In genomic region chr22:19122143-19122751, GRCh38 we compare ENCODE assay signal across 1 cellular context.
TF ChIP-seq lines count a peak whose summit lies in the region.

DGCR2 (minus strand) TSS chr22:19122412; CDS start chr22:19122206, 206 bp downstream.

TF ChIP-seq in K562, 482 proteins besides CTCF, POLR2A, EP300 and RAD21 (continued from another document and continues in another):
- TF ChIP-seq ZNF444 (CRISPR knock-in tag; IDR thresholded peaks at IDR 0.05), result no peak
- TF ChIP-seq PHB (CRISPR knock-in tag; IDR thresholded peaks at IDR 0.05), result 0 out of 2 replicates have a peak, but pooled peaks have one; percentile 20
- no peak for TF ChIP-seq NR2C1 (IDR thresholded peaks at IDR 0.05)
- no peak for TF ChIP-seq NR2C1 (tag; IDR thresholded peaks at IDR 0.05)
- no peak for TF ChIP-seq SMAD2 (IDR thresholded peaks at IDR 0.05; ENCODE audit: low read depth, low read length)
- no peak for TF ChIP-seq TOE1 (IDR thresholded peaks at IDR 0.05; ENCODE audit: borderline replicate concordance)
- no peak for TF ChIP-seq TOE1 (CRISPR knock-in tag; IDR thresholded peaks at IDR 0.05; ENCODE audit: borderline replicate concordance, low read depth)
- no peak for TF ChIP-seq SMARCA5 (IDR thresholded peaks at IDR 0.05)
- no peak for TF ChIP-seq SIRT6 (IDR thresholded peaks at IDR 0.05; ENCODE audit: low read depth, low read length)
- no peak for TF ChIP-seq POLR3A (IDR thresholded peaks at IDR 0.05; ENCODE audit: borderline replicate concordance, extremely low read depth, insufficient read depth, insufficient read length)
- no peak; the same call in 1 of the 2 replicates for TF ChIP-seq NFE2 (IDR thresholded peaks at IDR 0.05; ENCODE audit: low read depth)
- peak; percentile 57 for TF ChIP-seq SOX6 (IDR thresholded peaks at IDR 0.05)
- peak; percentile 84 for TF ChIP-seq HCFC1 (IDR thresholded peaks at IDR 0.05; ENCODE audit: low read depth, low read length)
- TF ChIP-seq TFE3 (CRISPR knock-in tag; IDR thresholded peaks at IDR 0.05), result no peak
- TF ChIP-seq, protein P1, sequence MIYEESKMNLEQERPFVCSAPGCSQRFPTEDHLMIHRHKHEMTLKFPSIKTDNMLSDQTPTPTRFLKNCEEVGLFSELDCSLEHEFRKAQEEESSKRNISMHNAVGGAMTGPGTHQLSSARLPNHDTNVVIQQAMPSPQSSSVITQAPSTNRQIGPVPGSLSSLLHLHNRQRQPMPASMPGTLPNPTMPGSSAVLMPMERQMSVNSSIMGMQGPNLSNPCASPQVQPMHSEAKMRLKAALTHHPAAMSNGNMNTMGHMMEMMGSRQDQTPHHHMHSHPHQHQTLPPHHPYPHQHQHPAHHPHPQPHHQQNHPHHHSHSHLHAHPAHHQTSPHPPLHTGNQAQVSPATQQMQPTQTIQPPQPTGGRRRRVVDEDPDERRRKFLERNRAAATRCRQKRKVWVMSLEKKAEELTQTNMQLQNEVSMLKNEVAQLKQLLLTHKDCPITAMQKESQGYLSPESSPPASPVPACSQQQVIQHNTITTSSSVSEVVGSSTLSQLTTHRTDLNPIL (CRISPR knock-in tag; IDR thresholded peaks at IDR 0.05), result no peak
- TF ChIP-seq THRA (IDR thresholded peaks at IDR 0.05), result no peak
- TF ChIP-seq HDGF (IDR thresholded peaks at IDR 0.05), result no peak
- TF ChIP-seq SIN3A (IDR thresholded peaks at IDR 0.05; ENCODE audit: borderline replicate concordance in 2 of 2, control insufficient read depth in 1 of 2, low read depth in 2 of 2, low read length in 2 of 2), result peak; percentile 93 to 97
- TF ChIP-seq PML (IDR thresholded peaks at IDR 0.05; ENCODE audit: low read length), result peak; percentile 84
- TF ChIP-seq, protein P2, sequence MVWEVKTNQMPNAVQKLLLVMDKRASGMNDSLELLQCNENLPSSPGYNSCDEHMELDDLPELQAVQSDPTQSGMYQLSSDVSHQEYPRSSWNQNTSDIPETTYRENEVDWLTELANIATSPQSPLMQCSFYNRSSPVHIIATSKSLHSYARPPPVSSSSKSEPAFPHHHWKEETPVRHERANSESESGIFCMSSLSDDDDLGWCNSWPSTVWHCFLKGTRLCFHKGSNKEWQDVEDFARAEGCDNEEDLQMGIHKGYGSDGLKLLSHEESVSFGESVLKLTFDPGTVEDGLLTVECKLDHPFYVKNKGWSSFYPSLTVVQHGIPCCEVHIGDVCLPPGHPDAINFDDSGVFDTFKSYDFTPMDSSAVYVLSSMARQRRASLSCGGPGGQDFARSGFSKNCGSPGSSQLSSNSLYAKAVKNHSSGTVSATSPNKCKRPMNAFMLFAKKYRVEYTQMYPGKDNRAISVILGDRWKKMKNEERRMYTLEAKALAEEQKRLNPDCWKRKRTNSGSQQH (CRISPR knock-in tag; IDR thresholded peaks at IDR 0.05), result no peak; the same call in 1 of the 2 replicates
- TF ChIP-seq ZBTB49 (CRISPR knock-in tag; IDR thresholded peaks at IDR 0.05; ENCODE audit: borderline replicate concordance), result no peak
- TF ChIP-seq TCFL5 (CRISPR knock-in tag; conservative IDR thresholded peaks at IDR 0.05), result no peak
- peak; percentile 85; the same call in 1 of the 2 replicates for TF ChIP-seq ZBTB7A (IDR thresholded peaks at IDR 0.05; ENCODE audit: borderline replicate concordance, control insufficient read depth, low read depth, low read length)
- TF ChIP-seq BRD9 (IDR thresholded peaks at IDR 0.05; ENCODE audit: low read depth, partially characterized antibody), result no peak
- TF ChIP-seq, protein P3, sequence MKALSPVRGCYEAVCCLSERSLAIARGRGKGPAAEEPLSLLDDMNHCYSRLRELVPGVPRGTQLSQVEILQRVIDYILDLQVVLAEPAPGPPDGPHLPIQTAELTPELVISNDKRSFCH (CRISPR knock-in tag; IDR thresholded peaks at IDR 0.05), result no peak
- TF ChIP-seq, protein P3 (tag; IDR thresholded peaks at IDR 0.05), result peak; percentile 91
- TF ChIP-seq CBX2 (IDR thresholded peaks at IDR 0.05; ENCODE audit: insufficient read depth, low read length, poor library complexity, severe bottlenecking), result no peak
- no peak for TF ChIP-seq POU5F1 (IDR thresholded peaks at IDR 0.05; ENCODE audit: borderline replicate concordance, low read depth, low read length, partially characterized antibody)
- no peak for TF ChIP-seq ETV1 (tag; conservative IDR thresholded peaks at IDR 0.05; ENCODE audit: low read depth)
- no peak for TF ChIP-seq SAFB2 (IDR thresholded peaks at IDR 0.05; ENCODE audit: borderline replicate concordance, low read depth, low read length, severe bottlenecking)
- 0 out of 2 replicates have a peak, but pooled peaks have one; percentile 66 for TF ChIP-seq PRMT5 (CRISPR knock-in tag; IDR thresholded peaks at IDR 0.05)
- TF ChIP-seq KLF6 (CRISPR knock-in tag; IDR thresholded peaks at IDR 0.05; ENCODE audit: borderline replicate concordance), result 0 out of 2 replicates have a peak, but pooled peaks have one; percentile 33
- no peak for TF ChIP-seq EZH2 (IDR thresholded peaks at IDR 0.05; ENCODE audit: borderline replicate concordance, low read depth, low read length)
- TF ChIP-seq, protein P4, sequence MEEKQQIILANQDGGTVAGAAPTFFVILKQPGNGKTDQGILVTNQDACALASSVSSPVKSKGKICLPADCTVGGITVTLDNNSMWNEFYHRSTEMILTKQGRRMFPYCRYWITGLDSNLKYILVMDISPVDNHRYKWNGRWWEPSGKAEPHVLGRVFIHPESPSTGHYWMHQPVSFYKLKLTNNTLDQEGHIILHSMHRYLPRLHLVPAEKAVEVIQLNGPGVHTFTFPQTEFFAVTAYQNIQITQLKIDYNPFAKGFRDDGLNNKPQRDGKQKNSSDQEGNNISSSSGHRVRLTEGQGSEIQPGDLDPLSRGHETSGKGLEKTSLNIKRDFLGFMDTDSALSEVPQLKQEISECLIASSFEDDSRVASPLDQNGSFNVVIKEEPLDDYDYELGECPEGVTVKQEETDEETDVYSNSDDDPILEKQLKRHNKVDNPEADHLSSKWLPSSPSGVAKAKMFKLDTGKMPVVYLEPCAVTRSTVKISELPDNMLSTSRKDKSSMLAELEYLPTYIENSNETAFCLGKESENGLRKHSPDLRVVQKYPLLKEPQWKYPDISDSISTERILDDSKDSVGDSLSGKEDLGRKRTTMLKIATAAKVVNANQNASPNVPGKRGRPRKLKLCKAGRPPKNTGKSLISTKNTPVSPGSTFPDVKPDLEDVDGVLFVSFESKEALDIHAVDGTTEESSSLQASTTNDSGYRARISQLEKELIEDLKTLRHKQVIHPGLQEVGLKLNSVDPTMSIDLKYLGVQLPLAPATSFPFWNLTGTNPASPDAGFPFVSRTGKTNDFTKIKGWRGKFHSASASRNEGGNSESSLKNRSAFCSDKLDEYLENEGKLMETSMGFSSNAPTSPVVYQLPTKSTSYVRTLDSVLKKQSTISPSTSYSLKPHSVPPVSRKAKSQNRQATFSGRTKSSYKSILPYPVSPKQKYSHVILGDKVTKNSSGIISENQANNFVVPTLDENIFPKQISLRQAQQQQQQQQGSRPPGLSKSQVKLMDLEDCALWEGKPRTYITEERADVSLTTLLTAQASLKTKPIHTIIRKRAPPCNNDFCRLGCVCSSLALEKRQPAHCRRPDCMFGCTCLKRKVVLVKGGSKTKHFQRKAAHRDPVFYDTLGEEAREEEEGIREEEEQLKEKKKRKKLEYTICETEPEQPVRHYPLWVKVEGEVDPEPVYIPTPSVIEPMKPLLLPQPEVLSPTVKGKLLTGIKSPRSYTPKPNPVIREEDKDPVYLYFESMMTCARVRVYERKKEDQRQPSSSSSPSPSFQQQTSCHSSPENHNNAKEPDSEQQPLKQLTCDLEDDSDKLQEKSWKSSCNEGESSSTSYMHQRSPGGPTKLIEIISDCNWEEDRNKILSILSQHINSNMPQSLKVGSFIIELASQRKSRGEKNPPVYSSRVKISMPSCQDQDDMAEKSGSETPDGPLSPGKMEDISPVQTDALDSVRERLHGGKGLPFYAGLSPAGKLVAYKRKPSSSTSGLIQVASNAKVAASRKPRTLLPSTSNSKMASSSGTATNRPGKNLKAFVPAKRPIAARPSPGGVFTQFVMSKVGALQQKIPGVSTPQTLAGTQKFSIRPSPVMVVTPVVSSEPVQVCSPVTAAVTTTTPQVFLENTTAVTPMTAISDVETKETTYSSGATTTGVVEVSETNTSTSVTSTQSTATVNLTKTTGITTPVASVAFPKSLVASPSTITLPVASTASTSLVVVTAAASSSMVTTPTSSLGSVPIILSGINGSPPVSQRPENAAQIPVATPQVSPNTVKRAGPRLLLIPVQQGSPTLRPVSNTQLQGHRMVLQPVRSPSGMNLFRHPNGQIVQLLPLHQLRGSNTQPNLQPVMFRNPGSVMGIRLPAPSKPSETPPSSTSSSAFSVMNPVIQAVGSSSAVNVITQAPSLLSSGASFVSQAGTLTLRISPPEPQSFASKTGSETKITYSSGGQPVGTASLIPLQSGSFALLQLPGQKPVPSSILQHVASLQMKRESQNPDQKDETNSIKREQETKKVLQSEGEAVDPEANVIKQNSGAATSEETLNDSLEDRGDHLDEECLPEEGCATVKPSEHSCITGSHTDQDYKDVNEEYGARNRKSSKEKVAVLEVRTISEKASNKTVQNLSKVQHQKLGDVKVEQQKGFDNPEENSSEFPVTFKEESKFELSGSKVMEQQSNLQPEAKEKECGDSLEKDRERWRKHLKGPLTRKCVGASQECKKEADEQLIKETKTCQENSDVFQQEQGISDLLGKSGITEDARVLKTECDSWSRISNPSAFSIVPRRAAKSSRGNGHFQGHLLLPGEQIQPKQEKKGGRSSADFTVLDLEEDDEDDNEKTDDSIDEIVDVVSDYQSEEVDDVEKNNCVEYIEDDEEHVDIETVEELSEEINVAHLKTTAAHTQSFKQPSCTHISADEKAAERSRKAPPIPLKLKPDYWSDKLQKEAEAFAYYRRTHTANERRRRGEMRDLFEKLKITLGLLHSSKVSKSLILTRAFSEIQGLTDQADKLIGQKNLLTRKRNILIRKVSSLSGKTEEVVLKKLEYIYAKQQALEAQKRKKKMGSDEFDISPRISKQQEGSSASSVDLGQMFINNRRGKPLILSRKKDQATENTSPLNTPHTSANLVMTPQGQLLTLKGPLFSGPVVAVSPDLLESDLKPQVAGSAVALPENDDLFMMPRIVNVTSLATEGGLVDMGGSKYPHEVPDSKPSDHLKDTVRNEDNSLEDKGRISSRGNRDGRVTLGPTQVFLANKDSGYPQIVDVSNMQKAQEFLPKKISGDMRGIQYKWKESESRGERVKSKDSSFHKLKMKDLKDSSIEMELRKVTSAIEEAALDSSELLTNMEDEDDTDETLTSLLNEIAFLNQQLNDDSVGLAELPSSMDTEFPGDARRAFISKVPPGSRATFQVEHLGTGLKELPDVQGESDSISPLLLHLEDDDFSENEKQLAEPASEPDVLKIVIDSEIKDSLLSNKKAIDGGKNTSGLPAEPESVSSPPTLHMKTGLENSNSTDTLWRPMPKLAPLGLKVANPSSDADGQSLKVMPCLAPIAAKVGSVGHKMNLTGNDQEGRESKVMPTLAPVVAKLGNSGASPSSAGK (IDR thresholded peaks at IDR 0.05), result no peak
- TF ChIP-seq FOXA1 (IDR thresholded peaks at IDR 0.05; ENCODE audit: borderline replicate concordance), result no peak
- no peak for TF ChIP-seq SNIP1 (IDR thresholded peaks at IDR 0.05; ENCODE audit: low read depth)
- peak; percentile 80; the same call in 1 of the 2 replicates for TF ChIP-seq NR4A1 (CRISPR knock-in tag; IDR thresholded peaks at IDR 0.05)
- TF ChIP-seq NR4A1 (tag; IDR thresholded peaks at IDR 0.05), result peak; percentile 70; the same call in 1 of the 2 replicates
- no peak for TF ChIP-seq MYBL2 (IDR thresholded peaks at IDR 0.05; ENCODE audit: low read depth)
- no peak for TF ChIP-seq MYBL2 (CRISPR knock-in tag; IDR thresholded peaks at IDR 0.05; ENCODE audit: borderline replicate concordance)
- no peak for TF ChIP-seq SAFB (IDR thresholded peaks at IDR 0.05; ENCODE audit: borderline replicate concordance, low read depth, low read length)
- no peak for TF ChIP-seq BACH1 (tag; IDR thresholded peaks at IDR 0.05)
- no peak for TF ChIP-seq ZNF561 (CRISPR knock-in tag; conservative IDR thresholded peaks at IDR 0.05)
